In the genomic region with DNA sequence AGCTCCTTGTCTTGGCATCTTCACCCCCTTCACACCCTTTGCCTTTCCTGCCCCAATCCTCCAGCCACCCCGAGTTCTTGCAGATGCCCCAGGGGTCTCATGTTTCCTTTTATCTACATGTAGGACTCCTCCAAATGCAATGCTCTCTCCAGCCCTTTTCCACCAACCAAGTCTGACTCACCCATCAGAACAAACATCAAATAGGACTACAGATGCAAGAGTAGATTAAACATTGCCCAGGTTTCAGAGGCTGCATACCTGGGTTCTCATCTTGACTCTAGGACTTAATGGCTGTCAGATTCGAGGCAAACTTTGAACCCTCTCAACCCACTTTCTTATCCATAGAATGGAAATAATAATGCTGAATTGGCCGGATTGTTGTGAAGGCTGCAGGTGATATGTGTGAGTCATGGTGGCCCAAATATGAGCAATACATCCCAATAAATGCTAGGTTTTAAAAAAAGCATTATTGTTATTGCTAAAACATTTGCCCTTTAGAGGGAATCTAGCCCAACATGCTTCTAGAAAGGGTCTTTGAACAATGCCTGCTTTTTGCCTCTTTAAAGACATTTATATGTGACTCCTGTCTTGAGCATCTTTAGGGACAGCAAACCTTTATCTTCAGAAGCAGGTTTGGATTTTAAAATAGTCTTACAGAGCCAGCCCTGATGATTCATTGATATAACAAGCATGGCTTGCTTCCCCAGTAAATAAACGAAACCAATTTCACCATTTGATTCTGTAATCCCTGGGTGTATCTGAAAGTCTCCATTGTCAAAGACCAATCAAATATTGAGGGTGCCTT, we compare ENCODE assay signal across 22 cellular contexts.
"Had no signal": no experiment of that assay in that cellular context is flagged by ENCODE, and none has a peak within 500 bp of the region (broad histone marks: within the 10 kb centered on the region; RNA-seq: fewer than 3 reads in every experiment).

No MANE protein-coding gene starts in this region.

- H3K36me3 ChIP-seq: brain microvascular endothelial cell had no signal

- H3K27me3 ChIP-seq: brain microvascular endothelial cell had no signal

- H3K9ac ChIP-seq: KMS-11 had no signal

- H3K27ac ChIP-seq: brain microvascular endothelial cell, KMS-11, VCaP had no signal

- H3K4me2 ChIP-seq: KMS-11 had no signal

- DNase-seq: activated CD4-positive, alpha-beta memory T cell treated with anti-CD3 and anti-CD28 coated beads for 36 hours; activated CD4-positive, alpha-beta T cell treated with anti-CD3 and anti-CD28 coated beads, Interleukin-2, amount 10 ng/mL, durations not matched to agents 7 days and 5 days; activated CD4-positive, CD25-positive, alpha-beta regulatory T cell; activated gamma-delta T cell treated with Interleukin-2 at 50 U/mL for 16 hours; activated naive CD4-positive, alpha-beta T cell treated with anti-CD3 and anti-CD28 coated beads, Interleukin-2, amount 10 ng/mL, durations not matched to agents 7 days and 5 days; activated naive CD8-positive, alpha-beta T cell treated with anti-CD3 and anti-CD28 coated beads for 36 hours; activated T-cell treated with anti-CD3 and anti-CD28 coated beads for 4 hours; activated T-cell treated with anti-CD3 and anti-CD28 coated beads, Interleukin-2, amount 50 U/mL, for 48 hours; brain microvascular endothelial cell; MM.1S; NCI-H1105; NCI-H1436 treated with DMSO at 0.1 percent for 48 hours; NCI-H187; NCI-H2081; NCI-H446; NCI-H524; SHP77 treated with DMSO at 0.1 percent for 48 hours; T-helper 17 cell; T1000 had no signal

- ATAC-seq: activated T-helper 17 cell treated with anti-CD3 and anti-CD28 coated beads, Interleukin-2, amount 50 U/mL, for 72 hours; T-helper 17 cell had no signal
